13 cellular contexts compared by ENCODE assay signal in the genomic region with DNA sequence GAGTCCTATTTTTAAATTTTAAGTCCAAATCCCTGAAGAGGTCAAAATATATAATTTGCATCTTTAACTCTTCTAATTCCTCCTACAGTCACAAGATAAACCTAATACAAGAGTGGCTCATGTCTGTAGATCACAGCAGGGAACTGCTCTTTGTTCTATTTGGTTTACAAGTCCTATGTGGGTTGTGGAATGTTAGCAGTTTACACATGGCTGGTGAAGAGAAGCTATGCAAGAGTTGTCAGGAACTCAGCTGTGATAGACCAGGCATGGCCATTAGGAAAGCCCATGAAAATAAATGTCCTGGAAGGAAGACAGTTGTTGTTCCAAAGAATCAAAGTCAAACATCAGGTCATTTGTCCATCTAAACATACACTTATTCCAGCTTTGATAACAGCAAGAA.
DNase-seq lines count a peak whose midpoint lies in the region; TF ChIP-seq lines count a peak whose summit lies in the region.
"Had no signal": no experiment of that assay in that cellular context is flagged by ENCODE, and none has a peak within 500 bp of the region (broad histone marks: within the 10 kb centered on the region; RNA-seq: fewer than 3 reads in every experiment).

No MANE protein-coding gene starts in this region.

- DNase-seq in NCI-H345 (lab: John Stamatoyannopoulos, UW) (peak; percentile 31), NCI-H345 treated with DMSO at 0.1 percent for 48 hours (lab: John Stamatoyannopoulos, UW; ENCODE audit: unreplicated experiment) (no peak), adipocyte (ENCODE audit: low read depth) (peak; percentile 60), hepatocyte (ENCODE audit: low spot score) (peak; percentile 31), skeletal muscle cell (ENCODE audit: low read depth) (peak; percentile 49), amygdala (lab: John Stamatoyannopoulos, UW) (no peak), retina (no peak), substantia nigra (lab: John Stamatoyannopoulos, UW) (no peak)
- DNase-seq: Kasumi-1, mucosa of descending colon, T1000, transverse colon had no signal

- no peaks in the 10 kb centered on the region for H4K20me1 ChIP-seq in hepatocyte (ENCODE audit: insufficient read depth, poor library complexity, severe bottlenecking)

- TF ChIP-seq CTCF in hepatocyte (IDR thresholded peaks at IDR 0.05; ENCODE audit: poor library complexity) = no peak

- H3K36me3 ChIP-seq in adipocyte (ENCODE audit: control insufficient read depth, insufficient read depth, low read length, severe bottlenecking) (no peaks in the 10 kb centered on the region), hepatocyte (replicated peaks; ENCODE audit: insufficient read depth, low read depth) (no peaks in the 10 kb centered on the region)
- H3K36me3 ChIP-seq: transverse colon had no signal

- no peaks in the 10 kb centered on the region for H3K9me2 ChIP-seq in hepatocyte (replicated peaks; ENCODE audit: insufficient read depth)

- H3K4me3 ChIP-seq in adipocyte (ENCODE audit: low read length) (no peak overlapping the region), hepatocyte (no peak overlapping the region), skeletal muscle cell (ENCODE audit: low read depth, low read length) (no peak overlapping the region)
- H3K4me3 ChIP-seq: mucosa of descending colon, skin epidermis, transverse colon had no signal

- H3K27ac ChIP-seq in hepatocyte (no peak overlapping the region), substantia nigra (ENCODE audit: low read depth, low read length, poor library complexity, severe bottlenecking) (no peak overlapping the region)
- H3K27ac ChIP-seq: skin epidermis, transverse colon had no signal

- H2AFZ ChIP-seq in hepatocyte = no peak overlapping the region

- no peaks in the 10 kb centered on the region for H3K27me3 ChIP-seq in adipocyte (replicated peaks; ENCODE audit: control insufficient read depth, insufficient read depth, low read length)
- no peaks in the 10 kb centered on the region for H3K27me3 ChIP-seq in hepatocyte
- H3K27me3 ChIP-seq: transverse colon had no signal

- peaks cover 8% of the 10 kb centered on the region for H3K79me2 ChIP-seq in hepatocyte

- no peak overlapping the region for H3K9ac ChIP-seq in adipocyte (ENCODE audit: low read length)

- H3K4me2 ChIP-seq in hepatocyte = no peak overlapping the region

- H3K9me3 ChIP-seq in adipocyte (ENCODE audit: control insufficient read depth, low read length) (no peaks in the 10 kb centered on the region), hepatocyte (ENCODE audit: low read depth) (no peaks in the 10 kb centered on the region)
- H3K9me3 ChIP-seq: mucosa of descending colon, transverse colon had no signal

- H3K4me1 ChIP-seq in adipocyte (ENCODE audit: control insufficient read depth, insufficient read depth, low read length) (peaks cover 31% of the 10 kb centered on the region), hepatocyte (ENCODE audit: insufficient read depth) (peaks cover 12% of the 10 kb centered on the region)
- H3K4me1 ChIP-seq: transverse colon had no signal

Comparison
In these comparisons a context has a peak if more than half of its experiments do, and no peak if none do; other contexts are left out.
1. DNase-seq: peak in NCI-H345 (single experiment), adipocyte (single experiment), hepatocyte (single experiment) and skeletal muscle cell (single experiment); none in NCI-H345 treated with DMSO at 0.1 percent for 48 hours (single experiment), amygdala (0 of 56), retina (single experiment) and substantia nigra (0 of 49).